ENCODE assay signal across 8 cellular contexts in the genomic region with DNA sequence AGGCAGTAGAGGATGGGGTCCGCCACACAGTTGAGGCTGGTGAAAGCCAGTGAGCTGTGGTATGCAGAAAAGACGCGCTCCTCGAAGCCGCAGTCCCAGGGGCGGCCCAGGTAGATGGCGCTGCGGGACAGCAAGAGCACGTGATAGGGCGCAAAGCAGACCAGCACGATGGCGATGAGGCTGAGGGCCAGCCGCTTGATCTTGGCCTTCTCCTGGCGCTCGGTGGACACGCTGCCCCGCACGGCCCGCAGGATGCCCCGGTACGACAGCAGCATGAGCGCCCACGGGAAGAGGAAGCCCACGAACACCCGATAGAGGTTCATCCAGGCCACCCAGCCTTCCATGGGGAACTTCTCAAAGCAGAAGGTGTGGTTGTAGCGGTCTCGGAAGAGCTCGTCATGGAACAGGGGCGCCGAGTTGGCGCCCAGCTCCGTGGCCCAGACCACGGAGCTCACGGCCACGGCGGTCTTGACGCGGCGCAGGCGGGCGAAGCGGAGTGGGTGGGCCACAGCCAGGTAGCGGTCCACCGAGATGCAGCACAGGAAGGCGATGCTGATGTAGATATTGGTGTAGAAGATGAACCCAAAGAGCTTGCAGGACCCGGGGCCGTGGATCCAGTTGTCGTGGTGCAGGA.
A peak's percentile ranks its signal among the peaks of the same experiment; 100 is the strongest.
DNase-seq lines count a peak whose midpoint lies in the region; ATAC-seq and TF ChIP-seq lines count a peak whose summit lies in the region.

No MANE protein-coding gene starts in this region.

- TF ChIP-seq CTCF in 22Rv1 (IDR thresholded peaks at IDR 0.05) = peak; percentile 87
- peak; percentile 64 for TF ChIP-seq CTCF in GM12873 (IDR thresholded peaks at IDR 0.05; ENCODE audit: insufficient read depth, low read depth, low read length, missing control alignments)
- TF ChIP-seq CTCF in neutrophil (IDR thresholded peaks at IDR 0.05) = peak; percentile 65

- no peak for ATAC-seq in GM19023 (IDR thresholded peaks at IDR 0.05; ENCODE audit: unreplicated experiment)
- no peak for ATAC-seq in GM21526 (IDR thresholded peaks at IDR 0.05; ENCODE audit: low FRiP score, unreplicated experiment)

- peak overlapping the region; percentile 24 to 48 for H3K4me3 ChIP-seq in neutrophil (ENCODE audit: low read depth in 1 of 2, low read length in 1 of 2)

- peaks cover 13% of the 10 kb centered on the region for H3K27me3 ChIP-seq in neutrophil

- H3K9me3 ChIP-seq in neutrophil = no peaks in the 10 kb centered on the region

- peak; percentile 76 for DNase-seq in SW480 (ENCODE audit: low spot score)
- peak; percentile 71 for DNase-seq in ecto neural progenitor cell (ENCODE audit: low spot score)
- DNase-seq in hepatic stellate cell (ENCODE audit: low spot score) = no peak

- no peak overlapping the region for H3K27ac ChIP-seq in 22Rv1
- peak overlapping the region; percentile 83 for H3K27ac ChIP-seq in neutrophil

- no peaks in the 10 kb centered on the region for H3K36me3 ChIP-seq in neutrophil

- peaks cover 34 to 42% of the 10 kb centered on the region in 2 experiments for H3K4me1 ChIP-seq in neutrophil (ENCODE audit: control insufficient read depth in 1 of 2, insufficient read depth in 1 of 2, low read depth in 1 of 2, low read length in 1 of 2)
